8 cellular contexts compared by ENCODE assay signal in genomic region chr14:102849522-102850379, GRCh38.
DNase-seq lines count a peak whose midpoint lies in the region; ATAC-seq and TF ChIP-seq lines count a peak whose summit lies in the region.

No MANE protein-coding gene starts in this region.

- peak overlapping the region; percentile 7 to 47 for H3K4me3 ChIP-seq in duodenal mucosa (ENCODE audit: low read depth in 1 of 2, low read length in 2 of 2)
- no peak overlapping the region for H3K4me3 ChIP-seq in neural progenitor cell
- H3K4me3 ChIP-seq in MG63, result no peak overlapping the region

- no peak overlapping the region for H3K4me3 Mint-ChIP-seq in neural progenitor cell

- peaks cover 12% of the 10 kb centered on the region for H3K4me1 Mint-ChIP-seq in neural progenitor cell

- H3K27me3 ChIP-seq in duodenal mucosa (ENCODE audit: control insufficient read depth in 1 of 2, insufficient read depth in 2 of 2, low read length in 2 of 2) (no peaks in the 10 kb centered on the region), neural progenitor cell (no peaks in the 10 kb centered on the region), MG63 (no peaks in the 10 kb centered on the region)

- peak overlapping the region; percentile 19 for H2AFZ ChIP-seq in neural progenitor cell (replicated peaks)

- H4K20me1 ChIP-seq in neural progenitor cell (ENCODE audit: low read depth), result peaks cover 5% of the 10 kb centered on the region

- no peaks in the 10 kb centered on the region for H3K27me3 Mint-ChIP-seq in neural progenitor cell (ENCODE audit: insufficient read depth, low read depth)

- H3K27ac ChIP-seq in duodenal mucosa (ENCODE audit: low read depth, low read length) (peak overlapping the region; percentile 33), neural progenitor cell (peak overlapping the region; percentile 71)

- ATAC-seq in HG03196 (IDR thresholded peaks at IDR 0.05; ENCODE audit: unreplicated experiment) (no peak), GM21360 (IDR thresholded peaks at IDR 0.05; ENCODE audit: unreplicated experiment) (no peak)

- H3K9ac ChIP-seq in duodenal mucosa (ENCODE audit: low read depth in 1 of 2, low read length in 2 of 2), result peak overlapping the region in 1 of 2 donors; percentile 7
- peak overlapping the region; percentile 31 for H3K9ac ChIP-seq in neural progenitor cell

- peak overlapping the region; percentile 88 for H3K27ac Mint-ChIP-seq in neural progenitor cell

- H3K36me3 ChIP-seq in duodenal mucosa (ENCODE audit: control insufficient read depth in 1 of 2, insufficient read depth in 2 of 2, low read length in 2 of 2) (no peaks in the 10 kb centered on the region), neural progenitor cell (no peaks in the 10 kb centered on the region), MG63 (no peaks in the 10 kb centered on the region)

- H3K9me3 ChIP-seq in duodenal mucosa (ENCODE audit: control insufficient read depth in 1 of 2, low read length in 2 of 2) (no peaks in the 10 kb centered on the region), neural progenitor cell (ENCODE audit: low read depth) (no peaks in the 10 kb centered on the region), MG63 (no peaks in the 10 kb centered on the region)

- TF ChIP-seq CTCF in neural progenitor cell (IDR thresholded peaks at IDR 0.05), result no peak

- H3K79me2 ChIP-seq in neural progenitor cell (ENCODE audit: low read depth), result no peaks in the 10 kb centered on the region

- H3K36me3 Mint-ChIP-seq in neural progenitor cell, result peaks cover 2% of the 10 kb centered on the region

- H3F3A ChIP-seq in neural progenitor cell (ENCODE audit: low read depth), result peaks cover 19% of the 10 kb centered on the region

- no peak overlapping the region for H3K4me2 ChIP-seq in neural progenitor cell

- H3K9me3 Mint-ChIP-seq in neural progenitor cell, result peaks cover 2% of the 10 kb centered on the region

- H3K4me1 ChIP-seq in duodenal mucosa (ENCODE audit: control insufficient read depth in 1 of 2, insufficient read depth in 2 of 2, low read length in 2 of 2) (peaks cover 21 to 26% of the 10 kb centered on the region in 2 donors), neural progenitor cell (peaks cover 10% of the 10 kb centered on the region)

- DNase-seq in DMS79 (lab: John Stamatoyannopoulos, UW), result peak; percentile 52
- DNase-seq in NCI-H2227 (lab: John Stamatoyannopoulos, UW; ENCODE audit: unreplicated experiment), result peak; percentile 32
- DNase-seq in neural progenitor cell (ENCODE audit: low spot score), result no peak
- no peak for DNase-seq in MG63
- DNase-seq in RPMI8226, result no peak

Comparison
In these comparisons a context has a peak if more than half of its experiments do, and no peak if none do; other contexts are left out.
1. DNase-seq: peak in DMS79 (single experiment) and NCI-H2227 (single experiment); none in neural progenitor cell (single experiment), MG63 (single experiment) and RPMI8226 (single experiment).
2. H3K4me3 ChIP-seq: peak in duodenal mucosa (2 of 2); none in neural progenitor cell (single experiment) and MG63 (single experiment).